Comparison of ENCODE assay signal across 1 cellular context in the genomic region with DNA sequence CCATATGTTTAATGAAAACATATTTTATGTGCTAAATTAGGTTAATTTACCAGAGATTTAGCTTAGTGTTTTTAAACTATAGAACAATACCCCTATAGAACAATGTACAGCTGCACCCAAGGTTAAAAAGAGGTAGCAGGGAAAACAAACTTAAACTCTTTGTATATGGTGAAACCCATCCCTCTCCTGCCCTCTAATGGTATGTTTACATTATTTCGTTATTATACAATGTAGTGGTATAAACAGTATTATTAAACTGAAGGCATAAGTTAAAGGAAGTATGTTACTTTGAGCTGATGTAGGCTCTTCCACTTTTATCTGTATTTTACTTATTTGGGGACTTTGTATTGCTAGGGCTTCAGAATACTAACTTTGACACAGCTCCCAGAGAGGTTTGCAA.
TF ChIP-seq lines count a peak whose summit lies in the region.

No MANE protein-coding gene starts in this region.

TF ChIP-seq in HCT116, 20 proteins besides CTCF, POLR2A, EP300 and RAD21 (continued from another document):
- TF ChIP-seq, protein P1, sequence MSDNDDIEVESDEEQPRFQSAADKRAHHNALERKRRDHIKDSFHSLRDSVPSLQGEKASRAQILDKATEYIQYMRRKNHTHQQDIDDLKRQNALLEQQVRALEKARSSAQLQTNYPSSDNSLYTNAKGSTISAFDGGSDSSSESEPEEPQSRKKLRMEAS (IDR thresholded peaks at IDR 0.05) = no peak
- TF ChIP-seq ZFX (IDR thresholded peaks at IDR 0.05) = no peak
- no peak for TF ChIP-seq EGR1 (IDR thresholded peaks at IDR 0.05; ENCODE audit: low read depth)
- no peak for TF ChIP-seq FOSL1 (IDR thresholded peaks at IDR 0.05; ENCODE audit: low read depth)
- no peak for TF ChIP-seq ELF1 (IDR thresholded peaks at IDR 0.05; ENCODE audit: borderline replicate concordance, low read depth)
- TF ChIP-seq POLR2AphosphoS5 (IDR thresholded peaks at IDR 0.05; ENCODE audit: low read depth, low read length) = no peak
- TF ChIP-seq, protein P2, sequence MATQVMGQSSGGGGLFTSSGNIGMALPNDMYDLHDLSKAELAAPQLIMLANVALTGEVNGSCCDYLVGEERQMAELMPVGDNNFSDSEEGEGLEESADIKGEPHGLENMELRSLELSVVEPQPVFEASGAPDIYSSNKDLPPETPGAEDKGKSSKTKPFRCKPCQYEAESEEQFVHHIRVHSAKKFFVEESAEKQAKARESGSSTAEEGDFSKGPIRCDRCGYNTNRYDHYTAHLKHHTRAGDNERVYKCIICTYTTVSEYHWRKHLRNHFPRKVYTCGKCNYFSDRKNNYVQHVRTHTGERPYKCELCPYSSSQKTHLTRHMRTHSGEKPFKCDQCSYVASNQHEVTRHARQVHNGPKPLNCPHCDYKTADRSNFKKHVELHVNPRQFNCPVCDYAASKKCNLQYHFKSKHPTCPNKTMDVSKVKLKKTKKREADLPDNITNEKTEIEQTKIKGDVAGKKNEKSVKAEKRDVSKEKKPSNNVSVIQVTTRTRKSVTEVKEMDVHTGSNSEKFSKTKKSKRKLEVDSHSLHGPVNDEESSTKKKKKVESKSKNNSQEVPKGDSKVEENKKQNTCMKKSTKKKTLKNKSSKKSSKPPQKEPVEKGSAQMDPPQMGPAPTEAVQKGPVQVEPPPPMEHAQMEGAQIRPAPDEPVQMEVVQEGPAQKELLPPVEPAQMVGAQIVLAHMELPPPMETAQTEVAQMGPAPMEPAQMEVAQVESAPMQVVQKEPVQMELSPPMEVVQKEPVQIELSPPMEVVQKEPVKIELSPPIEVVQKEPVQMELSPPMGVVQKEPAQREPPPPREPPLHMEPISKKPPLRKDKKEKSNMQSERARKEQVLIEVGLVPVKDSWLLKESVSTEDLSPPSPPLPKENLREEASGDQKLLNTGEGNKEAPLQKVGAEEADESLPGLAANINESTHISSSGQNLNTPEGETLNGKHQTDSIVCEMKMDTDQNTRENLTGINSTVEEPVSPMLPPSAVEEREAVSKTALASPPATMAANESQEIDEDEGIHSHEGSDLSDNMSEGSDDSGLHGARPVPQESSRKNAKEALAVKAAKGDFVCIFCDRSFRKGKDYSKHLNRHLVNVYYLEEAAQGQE (IDR thresholded peaks at IDR 0.05; ENCODE audit: low read depth) = no peak
- TF ChIP-seq, protein P3, sequence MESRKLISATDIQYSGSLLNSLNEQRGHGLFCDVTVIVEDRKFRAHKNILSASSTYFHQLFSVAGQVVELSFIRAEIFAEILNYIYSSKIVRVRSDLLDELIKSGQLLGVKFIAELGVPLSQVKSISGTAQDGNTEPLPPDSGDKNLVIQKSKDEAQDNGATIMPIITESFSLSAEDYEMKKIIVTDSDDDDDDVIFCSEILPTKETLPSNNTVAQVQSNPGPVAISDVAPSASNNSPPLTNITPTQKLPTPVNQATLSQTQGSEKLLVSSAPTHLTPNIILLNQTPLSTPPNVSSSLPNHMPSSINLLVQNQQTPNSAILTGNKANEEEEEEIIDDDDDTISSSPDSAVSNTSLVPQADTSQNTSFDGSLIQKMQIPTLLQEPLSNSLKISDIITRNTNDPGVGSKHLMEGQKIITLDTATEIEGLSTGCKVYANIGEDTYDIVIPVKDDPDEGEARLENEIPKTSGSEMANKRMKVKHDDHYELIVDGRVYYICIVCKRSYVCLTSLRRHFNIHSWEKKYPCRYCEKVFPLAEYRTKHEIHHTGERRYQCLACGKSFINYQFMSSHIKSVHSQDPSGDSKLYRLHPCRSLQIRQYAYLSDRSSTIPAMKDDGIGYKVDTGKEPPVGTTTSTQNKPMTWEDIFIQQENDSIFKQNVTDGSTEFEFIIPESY (IDR thresholded peaks at IDR 0.05; ENCODE audit: extremely low read depth, insufficient replicate concordance, low read length) = no peak
